12 cellular contexts compared by ENCODE assay signal in genomic region chr13:40780822-40781401, GRCh38. TPM values are rescaled to one million over a fixed set of nuclear protein-coding genes. Genes with fewer than 3 reads are reported as not detected.
DNase-seq lines count a peak whose midpoint lies in the region; TF ChIP-seq lines count a peak whose summit lies in the region.
"Had no signal": no experiment of that assay in that cellular context is flagged by ENCODE, and none has a peak within 500 bp of the region (broad histone marks: within the 10 kb centered on the region; RNA-seq: fewer than 3 reads in every experiment).

No MANE protein-coding gene starts in this region.

- no peaks in the 10 kb centered on the region for H3K27me3 Mint-ChIP-seq in chondrocyte (ENCODE audit: low read depth)

- no peaks in the 10 kb centered on the region for H3K9me3 Mint-ChIP-seq in chondrocyte (ENCODE audit: low read depth)

- H3K4me3 ChIP-seq in GM12875 (ENCODE audit: low read depth, low read length) (no peak overlapping the region), retinal pigment epithelial cell (ENCODE audit: low read length) (no peak overlapping the region)
- H3K4me3 ChIP-seq: breast epithelium, testis had no signal

- peaks cover 12% of the 10 kb centered on the region for H3K4me1 Mint-ChIP-seq in chondrocyte (ENCODE audit: low read depth)

- DNase-seq in MV-4-11 (lab: John Stamatoyannopoulos, UW) = peak; percentile 51
- DNase-seq in chondrocyte (ENCODE audit: low spot score) = no peak
- DNase-seq in retinal pigment epithelial cell (ENCODE audit: low read depth) = no peak
- DNase-seq in medulla oblongata (ENCODE audit: extremely low spot score) = no peak
- DNase-seq in stimulated activated CD8-positive, alpha-beta memory T cell treated with anti-CD3 and anti-CD28 coated beads, Interleukin-4, amount 100 ng/mL, for 48 hours = no peak
- DNase-seq in kidney glomerular epithelial cell (lab: John Stamatoyannopoulos, UW) = no peak
- DNase-seq: DMS79 treated with DMSO at 0.1 percent for 48 hours, mammary epithelial cell, NCI-H187, testis had no signal

- H3K36me3 Mint-ChIP-seq in chondrocyte (ENCODE audit: low read depth) = no peaks in the 10 kb centered on the region

- peak; percentile 27; the same call in 1 of the 2 replicates for TF ChIP-seq CTCF in GM12875 (IDR thresholded peaks at IDR 0.05; ENCODE audit: borderline replicate concordance, insufficient read depth, low read depth, low read length)
- TF ChIP-seq CTCF in chondrocyte (IDR thresholded peaks at IDR 0.05) = peak; percentile 19
- peak; percentile 12 for TF ChIP-seq CTCF in retinal pigment epithelial cell (conservative IDR thresholded peaks at IDR 0.05; ENCODE audit: low read depth, low read length)

- H3K27ac Mint-ChIP-seq in chondrocyte (ENCODE audit: unreplicated experiment) = no peak overlapping the region

- H3K4me3 Mint-ChIP-seq in chondrocyte (ENCODE audit: unreplicated experiment) = no peak overlapping the region

RNA-seq across cellular contexts. Expression of gene SLC25A15, which starts 8.5 kb away (rescaled TPM):
- total RNA-seq in chondrocyte = 8.2 to 10.0 TPM (median 9.3 TPM) in 3 replicates

RNA-seq across cellular contexts. Expression of gene MRPS31, which starts 9.9 kb away (rescaled TPM):
- total RNA-seq in chondrocyte = 11.5 to 15.4 TPM (median 12.3 TPM) in 3 replicates
